Comparison of ENCODE assay signal across 20 cellular contexts in the genomic region with DNA sequence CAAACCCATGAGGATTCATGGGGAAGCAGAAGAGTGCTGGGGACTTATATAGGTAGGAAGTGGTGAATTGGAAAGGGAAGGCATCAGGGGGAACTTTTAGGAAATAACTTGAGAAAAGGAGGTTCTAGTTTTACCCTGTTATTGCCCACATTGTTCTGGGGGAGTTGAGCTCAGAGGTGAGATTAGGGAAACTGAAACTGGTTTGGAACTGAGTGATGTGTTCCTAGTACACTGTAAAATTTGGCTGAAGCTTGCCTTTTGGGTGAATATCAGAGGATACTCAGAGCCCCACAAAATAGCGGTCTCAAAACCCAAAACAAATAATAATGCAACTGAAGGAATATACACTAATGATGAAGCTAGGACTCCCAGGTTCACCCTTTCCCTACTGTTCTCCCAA. TPM values are rescaled to one million over a fixed set of nuclear protein-coding genes. Genes with fewer than 3 reads are reported as not detected.
A peak's percentile ranks its signal among the peaks of the same experiment; 100 is the strongest.
DNase-seq lines count a peak whose midpoint lies in the region; ATAC-seq and TF ChIP-seq lines count a peak whose summit lies in the region.
"Had no signal": no experiment of that assay in that cellular context is flagged by ENCODE, and none has a peak within 500 bp of the region (broad histone marks: within the 10 kb centered on the region; RNA-seq: fewer than 3 reads in every experiment).

No MANE protein-coding gene starts in this region.

- H3K36me3 Mint-ChIP-seq in neural progenitor cell = no peaks in the 10 kb centered on the region
- H3K36me3 Mint-ChIP-seq: CD14-positive monocyte; CD4-positive, alpha-beta memory T cell; CD4-positive, CD25-positive, alpha-beta regulatory T cell; CD8-positive, alpha-beta memory T cell had no signal

- H3K27ac ChIP-seq in Karpas-422 (ENCODE audit: low read length) = no peak overlapping the region
- no peak overlapping the region for H3K27ac ChIP-seq in neural progenitor cell
- H3K27ac ChIP-seq: BLaER1 had no signal

- H3K4me1 Mint-ChIP-seq in neural progenitor cell = peaks cover 3% of the 10 kb centered on the region
- H3K4me1 Mint-ChIP-seq: CD14-positive monocyte; CD4-positive, alpha-beta memory T cell; CD4-positive, CD25-positive, alpha-beta regulatory T cell; CD8-positive, alpha-beta memory T cell had no signal

- no peak overlapping the region for H3K4me2 ChIP-seq in Karpas-422 (ENCODE audit: low read depth, low read length, poor library complexity, severe bottlenecking)
- H3K4me2 ChIP-seq in neural progenitor cell = peak overlapping the region; percentile 4
- H3K4me2 ChIP-seq: BLaER1 had no signal

- H4K20me1 ChIP-seq in Karpas-422 (ENCODE audit: insufficient read depth, low read depth, low read length) (no peaks in the 10 kb centered on the region), neural progenitor cell (ENCODE audit: low read depth) (no peaks in the 10 kb centered on the region)
- H4K20me1 ChIP-seq: BLaER1 had no signal

- TF ChIP-seq CTCF in neural progenitor cell (IDR thresholded peaks at IDR 0.05) = no peak

- peaks cover 5% of the 10 kb centered on the region for H3K27me3 Mint-ChIP-seq in neural progenitor cell (ENCODE audit: insufficient read depth, low read depth)

- ATAC-seq in HG03342 (IDR thresholded peaks at IDR 0.05; ENCODE audit: unreplicated experiment) (peak; percentile 44), left lobe of liver (peak; percentile 61), HG02623 (IDR thresholded peaks at IDR 0.05; ENCODE audit: unreplicated experiment) (no peak)

- H3K4me1 ChIP-seq in Karpas-422 (ENCODE audit: low read length) (no peaks in the 10 kb centered on the region), neural progenitor cell (peaks cover 18% of the 10 kb centered on the region)
- H3K4me1 ChIP-seq: BE2C, BLaER1 had no signal

- H3K79me2 ChIP-seq in Karpas-422 (ENCODE audit: low read length) (no peaks in the 10 kb centered on the region), neural progenitor cell (ENCODE audit: low read depth) (no peaks in the 10 kb centered on the region)

- H2AFZ ChIP-seq in Karpas-422 (ENCODE audit: low read length) = no peak overlapping the region
- H2AFZ ChIP-seq in neural progenitor cell (replicated peaks) = no peak overlapping the region

- no peak overlapping the region for H3K27ac Mint-ChIP-seq in neural progenitor cell
- H3K27ac Mint-ChIP-seq: CD14-positive monocyte; CD4-positive, alpha-beta memory T cell; CD4-positive, CD25-positive, alpha-beta regulatory T cell; CD8-positive, alpha-beta memory T cell had no signal

- H3K27me3 ChIP-seq in Karpas-422 (ENCODE audit: low read length) = no peaks in the 10 kb centered on the region
- H3K27me3 ChIP-seq in neural progenitor cell = no peaks in the 10 kb centered on the region
- H3K27me3 ChIP-seq: BE2C, BLaER1 had no signal

- H3K36me3 ChIP-seq in Karpas-422 (ENCODE audit: insufficient read depth, low read length) (no peaks in the 10 kb centered on the region), neural progenitor cell (no peaks in the 10 kb centered on the region)
- H3K36me3 ChIP-seq: BE2C, BLaER1 had no signal

- no peak overlapping the region for H3K4me3 Mint-ChIP-seq in neural progenitor cell
- H3K4me3 Mint-ChIP-seq: CD14-positive monocyte; CD4-positive, alpha-beta memory T cell; CD4-positive, CD25-positive, alpha-beta regulatory T cell; CD8-positive, alpha-beta memory T cell had no signal

- H3K9me3 Mint-ChIP-seq in neural progenitor cell = peaks cover 10% of the 10 kb centered on the region

- H3F3A ChIP-seq in neural progenitor cell (ENCODE audit: low read depth) = no peaks in the 10 kb centered on the region

- no peaks in the 10 kb centered on the region for H3K9me2 ChIP-seq in Karpas-422 (replicated peaks; ENCODE audit: insufficient read depth, low read length)

- H3K9me3 ChIP-seq in Karpas-422 (ENCODE audit: low read length) (no peaks in the 10 kb centered on the region), neural progenitor cell (ENCODE audit: low read depth) (no peaks in the 10 kb centered on the region)
- H3K9me3 ChIP-seq: BE2C had no signal

- no peak overlapping the region for H3K9ac ChIP-seq in Karpas-422 (ENCODE audit: low read length)
- no peak overlapping the region for H3K9ac ChIP-seq in neural progenitor cell
- H3K9ac ChIP-seq: BLaER1 had no signal

- DNase-seq in Karpas-422 (peak; percentile 38), left lobe of liver (ENCODE audit: low spot score) (no peak), neural progenitor cell (ENCODE audit: low spot score) (no peak), DMS 273 treated with DMSO at 0.1 percent for 48 hours (lab: John Stamatoyannopoulos, UW) (no peak)
- DNase-seq in activated CD4-positive, alpha-beta T cell treated with anti-CD3 and anti-CD28 coated beads, Interleukin-2, amount 50 U/mL, for 1 hour = no peak
- DNase-seq: 8988T; ACHN; BE2C; C1 segment of cervical spinal cord; CD4-positive, alpha-beta memory T cell; CD4-positive, CD25-positive, alpha-beta regulatory T cell; CD8-positive, alpha-beta memory T cell; COR-L47; DMS79 treated with DMSO at 0.1 percent for 48 hours; GF-D8 had no signal

- H3K4me3 ChIP-seq in Karpas-422 (ENCODE audit: low read length) (no peak overlapping the region), neural progenitor cell (no peak overlapping the region)
- H3K4me3 ChIP-seq: BLaER1 had no signal

RNA-seq across cellular contexts. Expression of gene APOB, which starts 39.6 kb away (rescaled TPM):
- total RNA-seq in Karpas-422 (2014; rRNA removed; shearing (Covaris generic); ENCODE audit: low replicate concordance) = not detected in 2 replicates
- total RNA-seq in left lobe of liver (2,405 TPM), neural progenitor cell (ENCODE audit: low replicate concordance) (0.34 and 0.47 TPM in 2 replicates)
- total RNA-seq: A673; CD4-positive, alpha-beta memory T cell; CD4-positive, CD25-positive, alpha-beta regulatory T cell; CD8-positive, alpha-beta memory T cell had no signal

RNA-seq across cellular contexts. Expression of gene TDRD15, which starts 40.3 kb away (rescaled TPM):
- not detected in 2 replicates for total RNA-seq in Karpas-422 (2014; rRNA removed; shearing (Covaris generic); ENCODE audit: low replicate concordance)
- 0.93 TPM for total RNA-seq in left lobe of liver
- total RNA-seq in neural progenitor cell (ENCODE audit: low replicate concordance) = not detected in 2 replicates
- total RNA-seq: A673; CD4-positive, CD25-positive, alpha-beta regulatory T cell had no signal

Comparison
In these comparisons a context has a peak if more than half of its experiments do, and no peak if none do; other contexts are left out.
1. RNA of gene APOB, which starts 39.6 kb away (total RNA-seq): 2,405 TPM in left lobe of liver (single experiment); 0.34 to 0.47 TPM in neural progenitor cell and not detected in Karpas-422; every median in the first group is over 1,000 times any median in the second.